Comparison of ENCODE assay signal across 1 cellular context in genomic region chr7:117427258-117427701, GRCh38.
TF ChIP-seq lines count a peak whose summit lies in the region.

TSS of gene ASZ1 (minus strand) at chr7:117427493. CDS start at chr7:117427460, 33 bp downstream.

TF ChIP-seq in K562, 482 proteins besides CTCF, POLR2A, EP300 and RAD21:
- TF ChIP-seq TSC22D4 (tag; IDR thresholded peaks at IDR 0.05): no peak
- no peak for TF ChIP-seq RFX1 (IDR thresholded peaks at IDR 0.05)
- peak; percentile 93 to 94 for TF ChIP-seq NRF1 (conservative IDR thresholded peaks at IDR 0.05 in 1 of 2, IDR thresholded peaks at IDR 0.05 in 1 of 2)
- TF ChIP-seq SREBF2 (CRISPR knock-in tag; IDR thresholded peaks at IDR 0.05): 0 out of 2 replicates have a peak, but pooled peaks have one; percentile 64
- no peak for TF ChIP-seq POLR2G (IDR thresholded peaks at IDR 0.05; ENCODE audit: low read depth, low read length)
- peak in 1 of 2 experiments; percentile 15; a peak in 1 of 3 replicates for TF ChIP-seq CBX3 (IDR thresholded peaks at IDR 0.05; ENCODE audit: borderline replicate concordance in 1 of 2, low read length in 2 of 2)
- 0 out of 2 replicates have a peak, but pooled peaks have one; percentile 51 for TF ChIP-seq ZNF511 (CRISPR knock-in tag; IDR thresholded peaks at IDR 0.05)
- TF ChIP-seq ZBTB9 (CRISPR knock-in tag; IDR thresholded peaks at IDR 0.05): 0 out of 2 replicates have a peak, but pooled peaks have one; percentile 43
- no peak for TF ChIP-seq HNRNPH1 (optimal IDR thresholded peaks at IDR 0.05; ENCODE audit: low read depth, low read length)
- TF ChIP-seq ATF4 (CRISPR knock-in tag; IDR thresholded peaks at IDR 0.05): 0 out of 2 replicates have a peak, but pooled peaks have one; percentile 14
- TF ChIP-seq FOXO4 (CRISPR knock-in tag; IDR thresholded peaks at IDR 0.05): 0 out of 2 replicates have a peak, but pooled peaks have one; percentile 75
- no peak for TF ChIP-seq TAF1 (IDR thresholded peaks at IDR 0.05; ENCODE audit: control insufficient read depth, extremely low read depth, insufficient read depth, low read length, severe bottlenecking)
- peak; percentile 97 for TF ChIP-seq MGA (IDR thresholded peaks at IDR 0.05)
- TF ChIP-seq ZNF766 (CRISPR knock-in tag; conservative IDR thresholded peaks at IDR 0.05): no peak
- TF ChIP-seq CXXC5 (CRISPR knock-in tag; IDR thresholded peaks at IDR 0.05): peak; percentile 38; the same call in 1 of the 2 replicates
- TF ChIP-seq ZNF212 (CRISPR knock-in tag; IDR thresholded peaks at IDR 0.05): no peak
- no peak for TF ChIP-seq ELF1 (tag; IDR thresholded peaks at IDR 0.05)
- peak; percentile 82 to 87 for TF ChIP-seq E2F6 (IDR thresholded peaks at IDR 0.05; ENCODE audit: borderline replicate concordance in 1 of 2, extremely low read depth in 1 of 2, insufficient read depth in 1 of 2, insufficient read length in 1 of 2, low read depth in 1 of 2, low read length in 1 of 2, poor library complexity in 1 of 2, severe bottlenecking in 1 of 2)
- TF ChIP-seq TEAD1 (CRISPR knock-in tag; IDR thresholded peaks at IDR 0.05): peak in 1 of 2 experiments; percentile 33; a peak in 1 of 4 replicates
- peak in 1 of 2 experiments; percentile 58; a peak in 3 of 4 replicates for TF ChIP-seq MAZ (CRISPR knock-in tag; conservative IDR thresholded peaks at IDR 0.05 in 1 of 2, IDR thresholded peaks at IDR 0.05 in 1 of 2)
- TF ChIP-seq ZNF347 (CRISPR knock-in tag; IDR thresholded peaks at IDR 0.05; ENCODE audit: low read depth): no peak
- peak; percentile 66 for TF ChIP-seq MEIS2 (IDR thresholded peaks at IDR 0.05; ENCODE audit: partially characterized antibody)
- TF ChIP-seq HDGF (IDR thresholded peaks at IDR 0.05): no peak
- peak; percentile 99 for TF ChIP-seq L3MBTL2 (IDR thresholded peaks at IDR 0.05)
- TF ChIP-seq SIN3B (IDR thresholded peaks at IDR 0.05; ENCODE audit: low read depth): no peak
- TF ChIP-seq LCOR (CRISPR knock-in tag; IDR thresholded peaks at IDR 0.05): 0 out of 2 replicates have a peak, but pooled peaks have one; percentile 44
- TF ChIP-seq CREB3L1 (IDR thresholded peaks at IDR 0.05; ENCODE audit: borderline replicate concordance, low read depth): peak; percentile 74; the same call in 1 of the 2 replicates
- no peak for TF ChIP-seq KAT8 (IDR thresholded peaks at IDR 0.05; ENCODE audit: low read depth)
- TF ChIP-seq E2F5 (CRISPR knock-in tag; IDR thresholded peaks at IDR 0.05): 0 out of 2 replicates have a peak, but pooled peaks have one; percentile 61
